25 cellular contexts compared by ENCODE assay signal in genomic region chr6:40466986-40467584, GRCh38.
DNase-seq lines count a peak whose midpoint lies in the region; ATAC-seq, FAIRE-seq and TF ChIP-seq lines count a peak whose summit lies in the region.
"Had no signal": no experiment of that assay in that cellular context is flagged by ENCODE, and none has a peak within 500 bp of the region (broad histone marks: within the 10 kb centered on the region; RNA-seq: fewer than 3 reads in every experiment).

No MANE protein-coding gene starts in this region.

- H3K4me1 ChIP-seq in HepG2 (ENCODE audit: insufficient read depth, low read length) (no peaks in the 10 kb centered on the region), right lobe of liver (no peaks in the 10 kb centered on the region), adrenal gland (replicated peaks in 1 of 2) (no peaks in the 10 kb centered on the region), pancreas (no peaks in the 10 kb centered on the region)
- H3K4me1 ChIP-seq: A549; BLaER1 treated with 17β-estradiol and CSF1 and Interleukin-3, amounts not matched to agents 10 nM and 100 nM had no signal

- BruUV-seq in HepG2 (replicated peaks; lab: Mats Ljungman, UMichigan) = no TSS peak

- H4K20me1 ChIP-seq in HepG2 (ENCODE audit: insufficient read depth, low read length) = no peaks in the 10 kb centered on the region
- H4K20me1 ChIP-seq: BLaER1 treated with 17β-estradiol and CSF1 and Interleukin-3, amounts not matched to agents 10 nM and 100 nM had no signal

- FAIRE-seq in HepG2 (lab: Jason Lieb, UNC) = no peak
- no peak for FAIRE-seq in pancreas (lab: Jason Lieb, UNC)
- FAIRE-seq: A549, GM12891 had no signal

- CTCF ChIA-PET in HepG2 (lab: Yijun Ruan, JAX; ENCODE audit: low intra/inter-chr PET ratio, low total read pairs) = no interaction called here

- H2AFZ ChIP-seq in HepG2 (ENCODE audit: low read length) = no peak overlapping the region

- no peak for DNase-seq in HepG2 (ENCODE audit: low spot score)
- no peak for DNase-seq in right lobe of liver
- DNase-seq in adrenal gland = peak in 6 of 7 donors; percentile 32 to 66 (median 50)
- DNase-seq in pancreas = peak in 1 of 6 donors; percentile 35
- no peak for DNase-seq in activated T-cell treated with anti-CD3 and anti-CD28 coated beads, Interleukin-2, amount 50 U/mL, for 72 hours
- DNase-seq in stimulated activated naive CD4-positive, alpha-beta T cell (lab: John Stamatoyannopoulos, UW) = no peak
- DNase-seq: AML-193; CD4-positive, alpha-beta memory T cell; CD4-positive, CD25-positive, alpha-beta regulatory T cell; CD8-positive, alpha-beta memory T cell; COR-L47; DMS 273 treated with DMSO at 0.1 percent for 48 hours; DMS153; DMS53; DMS79; DND-41; EL; GDM1 had no signal

- no peak overlapping the region for H3K4me2 ChIP-seq in HepG2 (ENCODE audit: low read depth, low read length)
- H3K4me2 ChIP-seq: A549; BLaER1 treated with 17β-estradiol and CSF1 and Interleukin-3, amounts not matched to agents 10 nM and 100 nM had no signal

- H3K9me3 ChIP-seq in HepG2 (ENCODE audit: low read length) (no peaks in the 10 kb centered on the region), right lobe of liver (no peaks in the 10 kb centered on the region), adrenal gland (replicated peaks in 1 of 3) (no peaks in the 10 kb centered on the region), pancreas (no peaks in the 10 kb centered on the region)
- H3K9me3 ChIP-seq: A549; BLaER1 treated with 17β-estradiol and CSF1 and Interleukin-3, amounts not matched to agents 10 nM and 100 nM had no signal

- 25% methylated on average over 3 of the region's 3 CpGs for WGBS in HepG2 (ENCODE audit: low lambda C conversion rate)
- WGBS in right lobe of liver (ENCODE audit: insufficient coverage, low coverage, low lambda C conversion rate, missing lambda C conversion rate) = 89% methylated on average over 3 of the region's 3 CpGs
- 78 to 85% (median 80%) methylated on average over 3 of the region's 3 CpGs for WGBS in adrenal gland, 4 donors
- WGBS in pancreas, 2 donors = 76 to 83% methylated on average over 3 of the region's 3 CpGs

- POLR2A ChIA-PET in HepG2 (lab: Yijun Ruan, JAX) = no interaction called here

- in situ Hi-C loops in HepG2 (cut with HindIII; ENCODE audit: extremely low pct_ligation_motif_present, low pct_unique_long_range_greater_than_20kb) = no loop called here

- H3K4me3 ChIP-seq in HepG2 (replicated peaks in 1 of 3; ENCODE audit: insufficient read depth in 1 of 3, low read depth in 2 of 3, low read length in 3 of 3) (no peak overlapping the region), right lobe of liver (no peak overlapping the region), adrenal gland (no peak overlapping the region), pancreas (no peak overlapping the region)
- H3K4me3 ChIP-seq: A549; BLaER1 treated with 17β-estradiol and CSF1 and Interleukin-3, amounts not matched to agents 10 nM and 100 nM had no signal

- no peak overlapping the region for H3K9ac ChIP-seq in HepG2 (ENCODE audit: insufficient read depth, low read depth, low read length)
- H3K9ac ChIP-seq: BLaER1 treated with 17β-estradiol and CSF1 and Interleukin-3, amounts not matched to agents 10 nM and 100 nM had no signal

- TF ChIP-seq CTCF in HepG2 (CRISPR knock-in tag; IDR thresholded peaks at IDR 0.05) = no peak
- no peak for TF ChIP-seq CTCF in right lobe of liver (IDR thresholded peaks at IDR 0.05)
- TF ChIP-seq CTCF in adrenal gland (IDR thresholded peaks at IDR 0.05) = no peak
- no peak for TF ChIP-seq CTCF in pancreas (IDR thresholded peaks at IDR 0.05)

- no peaks in the 10 kb centered on the region for H3K36me3 Mint-ChIP-seq in activated T-cell treated with anti-CD3 and anti-CD28 coated beads, Interleukin-2, amount 50 U/mL, for 72 hours (ENCODE audit: insufficient read depth in 2 of 2)
- H3K36me3 Mint-ChIP-seq: CD4-positive, alpha-beta memory T cell; CD4-positive, CD25-positive, alpha-beta regulatory T cell; CD8-positive, alpha-beta memory T cell had no signal

- TF ChIP-seq RAD21 in HepG2 (CRISPR knock-in tag; IDR thresholded peaks at IDR 0.05) = no peak

- no peak for TF ChIP-seq EP300 in HepG2 (IDR thresholded peaks at IDR 0.05; ENCODE audit: low read depth in 2 of 2, low read length in 2 of 2)
- TF ChIP-seq EP300 in HepG2 (CRISPR knock-in tag; IDR thresholded peaks at IDR 0.05; ENCODE audit: borderline replicate concordance) = no peak

- H3K4me3 Mint-ChIP-seq in activated T-cell treated with anti-CD3 and anti-CD28 coated beads, Interleukin-2, amount 50 U/mL, for 72 hours = no peak overlapping the region
- H3K4me3 Mint-ChIP-seq: B cell; CD4-positive, alpha-beta memory T cell; CD4-positive, CD25-positive, alpha-beta regulatory T cell; CD8-positive, alpha-beta memory T cell had no signal

- peaks cover 0 to 5% of the 10 kb centered on the region in 2 experiments; a peak in 1 of 5 replicates for H3K27me3 ChIP-seq in HepG2 (ENCODE audit: control insufficient read depth in 1 of 2, insufficient read depth in 2 of 2, low read length in 2 of 2)
- H3K27me3 ChIP-seq in right lobe of liver = no peaks in the 10 kb centered on the region
- H3K27me3 ChIP-seq in adrenal gland = no peaks in the 10 kb centered on the region
- H3K27me3 ChIP-seq in pancreas = no peaks in the 10 kb centered on the region
- H3K27me3 ChIP-seq: BLaER1 treated with 17β-estradiol and CSF1 and Interleukin-3, amounts not matched to agents 10 nM and 100 nM had no signal

- no peak overlapping the region for H3K27ac Mint-ChIP-seq in activated T-cell treated with anti-CD3 and anti-CD28 coated beads, Interleukin-2, amount 50 U/mL, for 72 hours
- H3K27ac Mint-ChIP-seq: B cell; CD4-positive, alpha-beta memory T cell had no signal

- ATAC-seq in HepG2 (no peak), right lobe of liver (no peak), pancreas (peak in 3 of 4 donors; percentile 18 to 82 (median 60)), GM19452 (IDR thresholded peaks at IDR 0.05; ENCODE audit: unreplicated experiment) (no peak)
- ATAC-seq in activated T-cell treated with anti-CD3 and anti-CD28 coated beads, Interleukin-2, amount 50 U/mL, for 72 hours (replicated peaks in 1 of 2) = no peak
- ATAC-seq: A549 had no signal

- no peak overlapping the region for H3K27ac ChIP-seq in HepG2 (ENCODE audit: extremely low read length, insufficient read depth, low read length)
- no peak overlapping the region for H3K27ac ChIP-seq in right lobe of liver
- H3K27ac ChIP-seq in adrenal gland = no peak overlapping the region
- no peak overlapping the region for H3K27ac ChIP-seq in pancreas
- H3K27ac ChIP-seq: 22Rv1; A549; BLaER1 treated with 17β-estradiol and CSF1 and Interleukin-3, amounts not matched to agents 10 nM and 100 nM; C4-2B had no signal

- no peaks in the 10 kb centered on the region for H3K36me3 ChIP-seq in HepG2 (replicated peaks in 1 of 2; ENCODE audit: control insufficient read depth in 1 of 2, insufficient read depth in 2 of 2, low read length in 2 of 2)
- H3K36me3 ChIP-seq in right lobe of liver = no peaks in the 10 kb centered on the region
- no peaks in the 10 kb centered on the region for H3K36me3 ChIP-seq in adrenal gland (replicated peaks in 1 of 2)
- no peaks in the 10 kb centered on the region for H3K36me3 ChIP-seq in pancreas
- H3K36me3 ChIP-seq: BLaER1 treated with 17β-estradiol and CSF1 and Interleukin-3, amounts not matched to agents 10 nM and 100 nM had no signal

- H3K9me3 Mint-ChIP-seq in activated T-cell treated with anti-CD3 and anti-CD28 coated beads, Interleukin-2, amount 50 U/mL, for 72 hours = no peaks in the 10 kb centered on the region
- H3K9me3 Mint-ChIP-seq: CD4-positive, alpha-beta memory T cell; CD8-positive, alpha-beta memory T cell had no signal

- TF ChIP-seq POLR2A in HepG2 (IDR thresholded peaks at IDR 0.05; ENCODE audit: insufficient read depth in 1 of 2, low read depth in 2 of 2, low read length in 2 of 2) (no peak), right lobe of liver (IDR thresholded peaks at IDR 0.05) (no peak), adrenal gland (IDR thresholded peaks at IDR 0.05) (no peak)

- no peaks in the 10 kb centered on the region for H3K79me2 ChIP-seq in HepG2 (ENCODE audit: insufficient read depth, low read length)

- intact Hi-C loops in HepG2 (cut with micrococcal nuclease; ENCODE audit: unreplicated experiment) = no loop called here
- intact Hi-C loops in right lobe of liver (cut with DNase I) = no loop called here
- intact Hi-C loops in adrenal gland (cut with DNase I) = no loop called here
- intact Hi-C loops in pancreas (cut with DNase I) = no loop called here

- no peaks in the 10 kb centered on the region for H3K27me3 Mint-ChIP-seq in activated T-cell treated with anti-CD3 and anti-CD28 coated beads, Interleukin-2, amount 50 U/mL, for 72 hours (ENCODE audit: low read depth)

- no peaks in the 10 kb centered on the region for H3K4me1 Mint-ChIP-seq in activated T-cell treated with anti-CD3 and anti-CD28 coated beads, Interleukin-2, amount 50 U/mL, for 72 hours (ENCODE audit: low read depth)
- H3K4me1 Mint-ChIP-seq: B cell; CD4-positive, CD25-positive, alpha-beta regulatory T cell; CD8-positive, alpha-beta memory T cell had no signal

TF ChIP-seq in HepG2, 621 proteins besides CTCF, POLR2A, EP300 and RAD21:
- TF ChIP-seq CREB1 (IDR thresholded peaks at IDR 0.05) (peak; percentile 85), CREB1 (CRISPR knock-in tag; IDR thresholded peaks at IDR 0.05) (no peak), ZNF740 (CRISPR knock-in tag; IDR thresholded peaks at IDR 0.05) (no peak)

Comparison
In these comparisons a context has a peak if more than half of its experiments do, and no peak if none do; other contexts are left out.
1. ATAC-seq: peak in pancreas (3 of 4); none in HepG2 (single experiment), right lobe of liver (0 of 4), activated T-cell treated with anti-CD3 and anti-CD28 coated beads, Interleukin-2, amount 50 U/mL, for 72 hours (0 of 2) and GM19452 (single experiment).
2. DNase-seq: peak in adrenal gland (6 of 7); none in HepG2 (single experiment), right lobe of liver (0 of 3), activated T-cell treated with anti-CD3 and anti-CD28 coated beads, Interleukin-2, amount 50 U/mL, for 72 hours (0 of 2) and stimulated activated naive CD4-positive, alpha-beta T cell (0 of 6).